25 cellular contexts compared by ENCODE assay signal in the genomic region with DNA sequence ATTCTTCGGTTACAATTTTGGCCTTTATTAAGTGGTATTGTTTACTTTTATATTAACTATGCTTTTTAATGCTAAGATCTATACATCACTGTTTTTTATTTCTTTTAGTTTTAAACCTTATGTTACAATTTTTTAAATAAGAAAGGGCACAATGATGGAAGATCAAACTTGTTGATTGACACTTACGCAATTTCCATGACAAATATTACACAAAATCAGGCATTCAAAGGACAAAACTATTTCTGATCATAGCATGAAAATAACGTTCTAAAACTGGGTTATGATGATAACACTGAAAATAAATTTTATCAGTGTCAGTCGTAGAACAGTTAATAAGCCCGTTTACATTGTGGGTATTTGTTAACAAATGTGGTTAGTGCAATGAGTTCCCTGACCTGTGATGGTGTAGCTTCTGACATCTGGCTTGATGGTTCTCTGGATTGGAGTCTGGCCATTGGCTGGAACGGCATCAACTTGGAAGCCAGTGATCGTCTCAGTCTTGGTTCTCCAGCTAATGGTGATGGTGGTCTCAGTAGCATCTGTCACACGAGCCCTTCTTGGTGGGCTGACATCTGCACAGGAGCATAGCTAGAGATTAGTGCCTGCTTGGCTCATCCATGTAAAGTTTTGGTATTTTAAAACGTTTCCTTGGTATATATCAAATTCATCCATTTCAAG. TPM values are rescaled to one million over a fixed set of nuclear protein-coding genes. Genes with fewer than 3 reads are reported as not detected.
DNase-seq lines count a peak whose midpoint lies in the region; ATAC-seq, FAIRE-seq and TF ChIP-seq lines count a peak whose summit lies in the region.
"Had no signal": no experiment of that assay in that cellular context is flagged by ENCODE, and none has a peak within 500 bp of the region (broad histone marks: within the 10 kb centered on the region; RNA-seq: fewer than 3 reads in every experiment).

No MANE protein-coding gene starts in this region.

- no peak overlapping the region for H3K4me3 Mint-ChIP-seq in HFFc6
- H3K4me3 Mint-ChIP-seq in chondrocyte (ENCODE audit: unreplicated experiment): peak overlapping the region; percentile 1
- no peak overlapping the region for H3K4me3 Mint-ChIP-seq in progenitor cell of endocrine pancreas (ENCODE audit: low read depth)
- H3K4me3 Mint-ChIP-seq: CD4-positive, CD25-positive, alpha-beta regulatory T cell; CD8-positive, alpha-beta memory T cell; H9; IgD-negative memory B cell had no signal

- peaks cover 50 to 97% of the 10 kb centered on the region in 2 experiments for H3K36me3 ChIP-seq in HepG2 (replicated peaks in 1 of 2; ENCODE audit: control insufficient read depth in 1 of 2, insufficient read depth in 2 of 2, low read length in 2 of 2)
- H3K36me3 ChIP-seq: BE2C had no signal

- TF ChIP-seq POLR2A in HepG2 (IDR thresholded peaks at IDR 0.05; ENCODE audit: insufficient read depth in 1 of 2, low read depth in 2 of 2, low read length in 2 of 2): peak; percentile 28 to 53; a peak in 2 of 4 replicates

- H3K36me3 Mint-ChIP-seq in HFFc6 (ENCODE audit: low read depth): peaks cover 81% of the 10 kb centered on the region
- H3K36me3 Mint-ChIP-seq in chondrocyte (ENCODE audit: low read depth): peaks cover 82% of the 10 kb centered on the region
- peaks cover 70% of the 10 kb centered on the region for H3K36me3 Mint-ChIP-seq in progenitor cell of endocrine pancreas (ENCODE audit: insufficient read depth)

- peaks cover 10% of the 10 kb centered on the region; the same call in 1 of the 2 replicates for H3K4me1 Mint-ChIP-seq in HFFc6 (ENCODE audit: low read depth)
- peaks cover 84% of the 10 kb centered on the region for H3K4me1 Mint-ChIP-seq in chondrocyte (ENCODE audit: low read depth)
- H3K4me1 Mint-ChIP-seq in progenitor cell of endocrine pancreas (ENCODE audit: low read depth): no peaks in the 10 kb centered on the region
- H3K4me1 Mint-ChIP-seq: CD4-positive, CD25-positive, alpha-beta regulatory T cell; CD8-positive, alpha-beta memory T cell; H9; IgD-negative memory B cell had no signal

- in situ Hi-C loops in HepG2 (cut with HindIII; ENCODE audit: extremely low pct_ligation_motif_present, low pct_unique_long_range_greater_than_20kb): no loop called here

- H3K4me1 ChIP-seq in HepG2 (ENCODE audit: insufficient read depth, low read length): no peaks in the 10 kb centered on the region
- H3K4me1 ChIP-seq: BE2C had no signal

- no peak for TF ChIP-seq EP300 in HepG2 (IDR thresholded peaks at IDR 0.05; ENCODE audit: low read depth in 2 of 2, low read length in 2 of 2)
- no peak for TF ChIP-seq EP300 in HepG2 (CRISPR knock-in tag; IDR thresholded peaks at IDR 0.05; ENCODE audit: borderline replicate concordance)

- no peaks in the 10 kb centered on the region for H3K27me3 ChIP-seq in HepG2 (ENCODE audit: control insufficient read depth in 1 of 2, insufficient read depth in 2 of 2, low read length in 2 of 2)
- H3K27me3 ChIP-seq: BE2C had no signal

- CTCF ChIA-PET in HepG2 (lab: Yijun Ruan, JAX; ENCODE audit: low intra/inter-chr PET ratio, low total read pairs): no interaction called here

- H3K27ac Mint-ChIP-seq in HFFc6: peak overlapping the region; percentile 62
- H3K27ac Mint-ChIP-seq in chondrocyte (ENCODE audit: unreplicated experiment): peak overlapping the region; percentile 88
- peak overlapping the region; percentile 74 for H3K27ac Mint-ChIP-seq in progenitor cell of endocrine pancreas
- H3K27ac Mint-ChIP-seq: CD4-positive, CD25-positive, alpha-beta regulatory T cell; CD8-positive, alpha-beta memory T cell; H9; IgD-negative memory B cell had no signal

- no peak overlapping the region for H3K9ac ChIP-seq in HepG2 (ENCODE audit: insufficient read depth, low read depth, low read length)

- H3K4me3 ChIP-seq in HepG2 (replicated peaks in 1 of 3; ENCODE audit: insufficient read depth in 1 of 3, low read depth in 2 of 3, low read length in 3 of 3): no peak overlapping the region
- H3K4me3 ChIP-seq: GM12878 had no signal

- no peaks in the 10 kb centered on the region for H3K9me3 ChIP-seq in HepG2 (ENCODE audit: low read length)
- H3K9me3 ChIP-seq: BE2C had no signal

- no peaks in the 10 kb centered on the region for H3K79me2 ChIP-seq in HepG2 (ENCODE audit: insufficient read depth, low read length)

- H3K9me3 Mint-ChIP-seq in HFFc6 (peaks cover 4% of the 10 kb centered on the region; the same call in 1 of the 2 replicates), chondrocyte (ENCODE audit: low read depth) (no peaks in the 10 kb centered on the region), progenitor cell of endocrine pancreas (ENCODE audit: low read depth) (no peaks in the 10 kb centered on the region)
- H3K9me3 Mint-ChIP-seq: CD8-positive, alpha-beta memory T cell; H9 had no signal

- peaks cover 9% of the 10 kb centered on the region for H4K20me1 ChIP-seq in HepG2 (ENCODE audit: insufficient read depth, low read length)

- no TSS peak for BruUV-seq in HepG2 (replicated peaks; lab: Mats Ljungman, UMichigan)

- no peak for ATAC-seq in HepG2
- ATAC-seq: GM12878 had no signal

- POLR2A ChIA-PET in HepG2 (lab: Yijun Ruan, JAX): interaction anchor here (0.8 to 1.1 kb wide), 2 partner anchors 12 to 26 kb away, joined by 3 read pairs; no protein-coding TSS in a partner anchor

- no peak overlapping the region for H2AFZ ChIP-seq in HepG2 (ENCODE audit: low read length)

- WGBS in HepG2 (ENCODE audit: low lambda C conversion rate): 96% methylated on average over 9 of the region's 9 CpGs

- H3K27me3 Mint-ChIP-seq in HFFc6 (ENCODE audit: insufficient read depth): peaks cover 36% of the 10 kb centered on the region
- H3K27me3 Mint-ChIP-seq in chondrocyte (ENCODE audit: low read depth): no peaks in the 10 kb centered on the region
- no peaks in the 10 kb centered on the region for H3K27me3 Mint-ChIP-seq in progenitor cell of endocrine pancreas
- H3K27me3 Mint-ChIP-seq: CD4-positive, CD25-positive, alpha-beta regulatory T cell; CD8-positive, alpha-beta memory T cell; IgD-negative memory B cell had no signal

- intact Hi-C loops in HepG2 (cut with micrococcal nuclease; ENCODE audit: unreplicated experiment): no loop called here

- no peak overlapping the region for H3K27ac ChIP-seq in HepG2 (ENCODE audit: extremely low read length, insufficient read depth, low read length)
- H3K27ac ChIP-seq: HL-60 had no signal

- TF ChIP-seq RAD21 in HepG2 (CRISPR knock-in tag; IDR thresholded peaks at IDR 0.05): no peak

- no peak overlapping the region for H3K4me2 ChIP-seq in HepG2 (ENCODE audit: low read depth, low read length)

- no peak for DNase-seq in HFFc6
- no peak for DNase-seq in chondrocyte (ENCODE audit: low spot score)
- no peak for DNase-seq in HepG2 (ENCODE audit: low spot score)
- no peak for DNase-seq in progenitor cell of endocrine pancreas (ENCODE audit: low spot score, unreplicated experiment)
- DNase-seq in NK-92 treated with Interleukin-12 subunit alpha and Interleukin-12 subunit beta, amount 100 ng/mL, for 24 hours (lab: John Stamatoyannopoulos, UW): no peak
- DNase-seq in kidney glomerular epithelial cell (lab: John Stamatoyannopoulos, UW): no peak
- DNase-seq in UCSD-AML1 (lab: John Stamatoyannopoulos, UW; ENCODE audit: unreplicated experiment): no peak
- DNase-seq in islet precursor cell: no peak
- DNase-seq: ACHN; BE2C; C1 segment of cervical spinal cord; CD4-positive, CD25-positive, alpha-beta regulatory T cell; CD8-positive, alpha-beta memory T cell; COR-L47; DMS 273 treated with DMSO at 0.1 percent for 48 hours; DMS53; DND-41; EL; H9; KBM-7 had no signal

- no peak for TF ChIP-seq CTCF in HFFc6 (IDR thresholded peaks at IDR 0.05)
- no peak for TF ChIP-seq CTCF in chondrocyte (IDR thresholded peaks at IDR 0.05)
- no peak for TF ChIP-seq CTCF in HepG2 (CRISPR knock-in tag; IDR thresholded peaks at IDR 0.05)
- TF ChIP-seq CTCF in progenitor cell of endocrine pancreas (IDR thresholded peaks at IDR 0.05; ENCODE audit: unreplicated experiment): no peak

- FAIRE-seq in HepG2 (lab: Jason Lieb, UNC): no peak
- FAIRE-seq: GM12878, GM19239, H1 had no signal

TF ChIP-seq in HepG2, 621 proteins besides CTCF, POLR2A, EP300 and RAD21 (continues in another document):
- no peak for TF ChIP-seq PITX1 (CRISPR knock-in tag; IDR thresholded peaks at IDR 0.05)

RNA-seq across cellular contexts. Expression of a gene that starts 59.6 kb away (rescaled TPM):
- 1,000 to 10,000 TPM; 2,848 to 5,249 (median 2,869) TPM for total RNA-seq in HFFc6 (2021; fragmentation: NEBNext Ultra II Directional; extraction: Animal tissue kit (Norgen Biotek cat#: 25700))
- total RNA-seq in chondrocyte (30,644 to 36,263 TPM (median 31,288 TPM) in 3 replicates), HepG2 (2016; rRNA removed; fragmentation: Illumina TruSeq; extraction: Trizol) (1,029 and 1,847 TPM in 2 replicates), progenitor cell of endocrine pancreas (2,640 and 2,744 TPM in 2 replicates)
- 126 and 147 TPM in 2 replicates for total RNA-seq in HepG2 (2016; cell fraction: cytosol; rRNA removed; fragmentation: Illumina TruSeq; extraction: Trizol; ENCODE audit: low read depth)
- total RNA-seq in HepG2 (2016; cell fraction: insoluble cytoplasmic fraction; rRNA removed; fragmentation: Illumina TruSeq; extraction: Trizol): 854 and 1,853 TPM in 2 replicates
- total RNA-seq in HepG2 (2016; cell fraction: membrane; rRNA removed; fragmentation: Illumina TruSeq; extraction: Trizol): 296 and 350 TPM in 2 replicates
- 2,550 and 3,138 TPM in 2 replicates for total RNA-seq in HepG2 (2016; cell fraction: nucleus; rRNA removed; fragmentation: Illumina TruSeq; extraction: Trizol)
- polyA plus RNA-seq in HepG2 (2011; rRNA removed): 6,471 and 8,294 TPM in 2 replicates
- 5,228 and 6,020 TPM in 2 replicates for polyA plus RNA-seq in HepG2 (2011; cell fraction: cytosol; rRNA removed)
- polyA plus RNA-seq in HepG2 (2011; cell fraction: nucleus; rRNA removed): 7,071 and 7,329 TPM in 2 replicates
- polyA plus RNA-seq in HepG2 (2012): 6,919 and 7,291 TPM in 2 replicates
- 105 and 116 TPM in 2 replicates for polyA plus RNA-seq in HepG2 (2016; cell fraction: cytosol; fragmentation: Illumina TruSeq; extraction: Trizol; ENCODE audit: low read depth)
- polyA plus RNA-seq in HepG2 (2016; cell fraction: insoluble cytoplasmic fraction; fragmentation: Illumina TruSeq; extraction: Trizol; ENCODE audit: low read depth): 930 and 1,012 TPM in 2 replicates
- polyA plus RNA-seq in HepG2 (2016; cell fraction: membrane; fragmentation: Illumina TruSeq; extraction: Trizol; ENCODE audit: low read depth): 206 and 247 TPM in 2 replicates
- 3,833 and 4,011 TPM in 2 replicates for polyA plus RNA-seq in HepG2 (2016; cell fraction: nucleus; fragmentation: Illumina TruSeq; extraction: Trizol; ENCODE audit: insufficient read depth, low read depth)
- polyA minus RNA-seq in HepG2 (2011; rRNA and poly(A)+ RNA removed; ENCODE audit: low replicate concordance): 4.7 and 8,343 TPM in 2 replicates
- polyA minus RNA-seq in HepG2 (2011; cell fraction: cytosol; rRNA and poly(A)+ RNA removed): 6,416 and 9,415 TPM in 2 replicates
- polyA minus RNA-seq in HepG2 (2011; cell fraction: nucleus; rRNA and poly(A)+ RNA removed): 5,814 and 6,553 TPM in 2 replicates
